Comparison of ENCODE assay signal across 1 cellular context in the genomic region with DNA sequence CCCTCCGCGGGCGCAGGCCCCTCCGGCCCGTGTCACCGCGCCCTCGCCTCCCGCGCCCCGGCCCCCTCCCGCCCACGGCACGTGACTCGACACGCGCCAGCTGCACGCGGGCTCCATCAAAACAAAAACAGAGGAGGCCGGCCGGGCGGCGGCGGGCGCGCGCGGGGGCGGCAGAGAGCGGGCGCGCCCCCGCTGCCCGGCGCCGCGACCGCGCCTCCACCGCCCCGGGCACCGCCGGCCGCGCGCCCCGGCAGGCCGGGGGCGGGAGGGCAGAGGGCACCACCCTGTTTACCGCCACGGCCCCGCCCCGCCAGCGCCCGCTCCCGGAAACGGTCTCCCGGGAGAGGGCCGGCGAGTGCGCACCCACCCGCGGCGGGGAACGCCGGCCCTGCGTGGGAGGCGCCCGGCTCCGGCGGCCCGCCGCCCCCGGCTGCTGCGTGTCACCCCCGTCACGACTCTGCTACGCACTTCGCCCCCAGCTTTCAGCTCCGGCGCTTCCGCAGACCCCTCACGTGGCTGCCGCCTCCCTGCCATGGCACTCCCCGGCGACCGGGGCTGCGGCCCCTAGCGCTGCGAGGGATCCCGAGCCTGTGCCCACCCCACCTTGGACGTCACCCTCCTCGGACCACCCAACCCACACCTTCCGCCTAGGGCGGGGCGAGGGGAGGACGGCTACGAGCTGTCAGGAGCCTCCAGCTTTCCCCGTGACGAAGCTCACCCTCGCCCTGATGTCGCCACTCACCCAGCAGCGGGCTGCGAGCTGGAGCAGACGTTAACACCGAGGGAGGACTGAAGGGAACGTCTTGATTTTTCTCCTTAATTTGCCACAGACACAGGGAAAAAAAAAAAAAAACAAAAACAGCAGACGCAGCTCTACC.
TF ChIP-seq lines count a peak whose summit lies in the region.

No MANE protein-coding gene starts in this region.

TF ChIP-seq in GM12878, 131 proteins besides CTCF, POLR2A, EP300 and RAD21 (continued from another document):
- TF ChIP-seq PRDM15 (CRISPR knock-in tag; IDR thresholded peaks at IDR 0.05) = no peak
- TF ChIP-seq ASH2L (IDR thresholded peaks at IDR 0.05; ENCODE audit: borderline replicate concordance, low read depth) = no peak
- peak; percentile 79 for TF ChIP-seq HDAC6 (IDR thresholded peaks at IDR 0.05; ENCODE audit: unreplicated experiment)
- TF ChIP-seq ESRRA (IDR thresholded peaks at IDR 0.05; ENCODE audit: low read length) = no peak
- no peak; the same call in 1 of the 2 replicates for TF ChIP-seq YY1 (IDR thresholded peaks at IDR 0.05; ENCODE audit: low read depth, low read length)
- TF ChIP-seq NR2C2 (IDR thresholded peaks at IDR 0.05; ENCODE audit: borderline replicate concordance, control insufficient read depth, insufficient read length, low read depth) = no peak
- no peak for TF ChIP-seq RAD51 (IDR thresholded peaks at IDR 0.05)
- TF ChIP-seq YBX1 (IDR thresholded peaks at IDR 0.05) = no peak
- TF ChIP-seq EED (IDR thresholded peaks at IDR 0.05; ENCODE audit: low read depth) = no peak
- TF ChIP-seq EGR1 (IDR thresholded peaks at IDR 0.05; ENCODE audit: borderline replicate concordance in 1 of 2, low read depth in 2 of 2, low read length in 2 of 2) = peak in 1 of 2 experiments; percentile 96; a peak in 2 of 3 replicates
- TF ChIP-seq ZNF217 (IDR thresholded peaks at IDR 0.05) = no peak
- TF ChIP-seq HCFC1 (IDR thresholded peaks at IDR 0.05; ENCODE audit: low read length) = peak; percentile 24; the same call in 1 of the 2 replicates
- TF ChIP-seq CREB1 (IDR thresholded peaks at IDR 0.05; ENCODE audit: low read depth) = peak; percentile 78
- TF ChIP-seq WRNIP1 (IDR thresholded peaks at IDR 0.05; ENCODE audit: borderline replicate concordance, low read depth, low read length) = no peak
- TF ChIP-seq RCOR1 (conservative IDR thresholded peaks at IDR 0.05; ENCODE audit: low read depth, low read length) = no peak
- no peak for TF ChIP-seq IRF5 (IDR thresholded peaks at IDR 0.05; ENCODE audit: borderline replicate concordance)
- peak; percentile 87 for TF ChIP-seq PAX5 (IDR thresholded peaks at IDR 0.05; ENCODE audit: borderline replicate concordance, low read depth, low read length)
- TF ChIP-seq, protein P1, sequence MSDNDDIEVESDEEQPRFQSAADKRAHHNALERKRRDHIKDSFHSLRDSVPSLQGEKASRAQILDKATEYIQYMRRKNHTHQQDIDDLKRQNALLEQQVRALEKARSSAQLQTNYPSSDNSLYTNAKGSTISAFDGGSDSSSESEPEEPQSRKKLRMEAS (IDR thresholded peaks at IDR 0.05; ENCODE audit: low read depth, low read length) = no peak; the same call in none of the 2 replicates
- no peak for TF ChIP-seq E2F4 (IDR thresholded peaks at IDR 0.05; ENCODE audit: low read depth, low read length)
- peak; percentile 99 for TF ChIP-seq GATAD2B (conservative IDR thresholded peaks at IDR 0.05; ENCODE audit: low read depth)
- TF ChIP-seq FOS (IDR thresholded peaks at IDR 0.05; ENCODE audit: borderline replicate concordance, extremely low read depth, insufficient read length) = no peak
